Comparison of ENCODE assay signal across 8 cellular contexts in the genomic region with DNA sequence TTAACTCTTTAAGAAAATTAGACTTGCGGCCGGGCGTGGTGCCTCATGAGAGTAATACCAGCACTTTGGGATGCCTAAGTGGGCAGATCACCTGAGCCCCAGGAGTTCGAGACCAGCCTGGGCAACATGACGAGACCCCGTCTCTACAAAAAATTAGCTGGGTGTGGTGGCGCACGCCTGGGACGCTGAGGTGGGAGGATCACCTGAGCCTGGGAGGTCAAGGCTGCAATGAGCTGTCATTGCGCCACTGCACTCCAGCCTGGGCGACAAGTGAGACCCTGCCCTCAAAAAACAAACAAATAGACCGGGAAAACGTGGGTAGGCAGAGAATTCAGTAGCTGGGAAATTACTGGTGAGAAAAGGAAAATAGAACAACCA. TPM values are rescaled to one million over a fixed set of nuclear protein-coding genes. Genes with fewer than 3 reads are reported as not detected.
DNase-seq lines count a peak whose midpoint lies in the region; ATAC-seq and TF ChIP-seq lines count a peak whose summit lies in the region.

No MANE protein-coding gene starts in this region.

- H3K9me3 ChIP-seq in MG63 = no peaks in the 10 kb centered on the region

- H3K9me3 Mint-ChIP-seq in dendritic cell treated with granulocyte-macrophage colony-stimulating factor and Interleukin-4, amounts not matched to agents 40 ng/mL and 50 ng/mL, for 4 days = no peaks in the 10 kb centered on the region
- no peaks in the 10 kb centered on the region for H3K9me3 Mint-ChIP-seq in nephron progenitor cell

- no peak for ATAC-seq in GM21825 (IDR thresholded peaks at IDR 0.05; ENCODE audit: unreplicated experiment)

- peaks cover 17% of the 10 kb centered on the region for H3K27me3 Mint-ChIP-seq in dendritic cell treated with granulocyte-macrophage colony-stimulating factor and Interleukin-4, amounts not matched to agents 40 ng/mL and 50 ng/mL, for 4 days
- peaks cover 25% of the 10 kb centered on the region for H3K27me3 Mint-ChIP-seq in nephron progenitor cell (ENCODE audit: low read depth, poor library complexity)

- peaks cover 21% of the 10 kb centered on the region for H3K4me1 Mint-ChIP-seq in dendritic cell treated with granulocyte-macrophage colony-stimulating factor and Interleukin-4, amounts not matched to agents 40 ng/mL and 50 ng/mL, for 4 days (ENCODE audit: low read depth)
- peaks cover 41% of the 10 kb centered on the region for H3K4me1 Mint-ChIP-seq in nephron progenitor cell

- intact Hi-C loops in dendritic cell treated with granulocyte-macrophage colony-stimulating factor and Interleukin-4, amounts not matched to agents 40 ng/mL and 50 ng/mL, for 4 days (cut with micrococcal nuclease) = no loop called here

- H3K27ac Mint-ChIP-seq in dendritic cell treated with granulocyte-macrophage colony-stimulating factor and Interleukin-4, amounts not matched to agents 40 ng/mL and 50 ng/mL, for 4 days = peak overlapping the region; percentile 99
- H3K27ac Mint-ChIP-seq in nephron progenitor cell = peak overlapping the region; percentile 99

- peaks cover 27% of the 10 kb centered on the region for H3K36me3 ChIP-seq in MG63

- H3K4me3 ChIP-seq in AG10803 (ENCODE audit: low read length) = peak overlapping the region; percentile 100
- H3K4me3 ChIP-seq in MG63 = peak overlapping the region; percentile 78

- no peak for TF ChIP-seq CTCF in AG10803 (conservative IDR thresholded peaks at IDR 0.05; ENCODE audit: low read length)
- TF ChIP-seq CTCF in nephron progenitor cell (IDR thresholded peaks at IDR 0.05) = no peak

- H3K27me3 ChIP-seq in MG63 = peaks cover 2% of the 10 kb centered on the region

- in situ Hi-C loops in ACHN (cut with HindIII; ENCODE audit: low pct_ligation_motif_present, low pct_unique_long_range_greater_than_20kb, low sequenced_read_pairs) = no loop called here

- H3K4me3 Mint-ChIP-seq in dendritic cell treated with granulocyte-macrophage colony-stimulating factor and Interleukin-4, amounts not matched to agents 40 ng/mL and 50 ng/mL, for 4 days = peak overlapping the region; percentile 99
- peak overlapping the region; percentile 100 for H3K4me3 Mint-ChIP-seq in nephron progenitor cell

- H3K36me3 Mint-ChIP-seq in dendritic cell treated with granulocyte-macrophage colony-stimulating factor and Interleukin-4, amounts not matched to agents 40 ng/mL and 50 ng/mL, for 4 days (ENCODE audit: low read depth) = peaks cover 16% of the 10 kb centered on the region
- H3K36me3 Mint-ChIP-seq in nephron progenitor cell (ENCODE audit: low read depth) = peaks cover 18% of the 10 kb centered on the region

- DNase-seq in AG10803 (ENCODE audit: low read depth) = no peak
- peak; percentile 10 for DNase-seq in MG63
- DNase-seq in nephron progenitor cell = no peak
- DNase-seq in NCI-H2081 (lab: John Stamatoyannopoulos, UW) = no peak
- no peak for DNase-seq in ACHN
- DNase-seq in DMS53 (lab: John Stamatoyannopoulos, UW) = no peak

RNA-seq across cellular contexts. Expression of gene UMPS, which starts 0.7 kb away (rescaled TPM):
- 50.0 and 56.7 TPM in 2 replicates for total RNA-seq in MG63 (2014; rRNA removed; shearing (Covaris generic); ENCODE audit: low replicate concordance)
